In the genomic region with DNA sequence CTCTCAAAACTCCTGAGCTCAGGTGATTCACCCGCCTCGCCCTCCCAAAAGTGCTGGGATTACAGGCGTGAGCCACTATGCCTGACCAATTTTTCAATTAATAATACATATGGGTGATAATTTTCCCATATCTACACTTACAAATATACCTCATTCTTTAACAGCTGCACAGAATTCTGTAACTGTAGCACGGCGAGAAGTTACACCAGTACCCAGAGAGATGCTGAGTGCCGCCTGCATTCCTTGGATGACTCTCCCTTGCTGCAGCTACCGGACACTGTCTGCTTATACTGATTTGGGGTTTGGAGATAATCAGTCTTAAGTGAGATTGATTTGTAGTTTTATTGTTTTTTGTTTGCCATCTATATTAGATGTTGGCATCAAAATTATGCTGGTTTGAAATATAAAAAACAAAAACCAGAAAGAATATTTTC, we compare ENCODE assay signal across 12 cellular contexts. TPM values are rescaled to one million over a fixed set of nuclear protein-coding genes. Genes with fewer than 3 reads are reported as not detected.
A peak's percentile ranks its signal among the peaks of the same experiment; 100 is the strongest.
DNase-seq lines count a peak whose midpoint lies in the region; ATAC-seq and TF ChIP-seq lines count a peak whose summit lies in the region.
"Had no signal": no experiment of that assay in that cellular context is flagged by ENCODE, and none has a peak within 500 bp of the region (broad histone marks: within the 10 kb centered on the region; RNA-seq: fewer than 3 reads in every experiment).

No MANE protein-coding gene starts in this region.

- H3K14ac ChIP-seq in IMR-90 (replicated peaks; ENCODE audit: low read depth, low read length), result no peak overlapping the region

- H3K18ac ChIP-seq in IMR-90 (ENCODE audit: low read depth, low read length), result no peak overlapping the region

- ATAC-seq in GM21390 (IDR thresholded peaks at IDR 0.05; ENCODE audit: unreplicated experiment) (peak; percentile 20), IMR-90 (ENCODE audit: low read depth) (no peak), foreskin keratinocyte (peak; percentile 20), gastroesophageal sphincter (no peak)

- dilution Hi-C loops in IMR-90 (cut with HindIII; ENCODE audit: low sequenced_read_pairs, unreplicated experiment), result no loop called here

- TF ChIP-seq EP300 in transverse colon (IDR thresholded peaks at IDR 0.05; ENCODE audit: low read depth) (no peak), gastroesophageal sphincter (IDR thresholded peaks at IDR 0.05) (no peak)

- peak overlapping the region; percentile 100 for H3K4me3 ChIP-seq in DOHH2 (ENCODE audit: low read length)
- no peak overlapping the region for H3K4me3 ChIP-seq in IMR-90 (ENCODE audit: insufficient read depth, low read depth, low read length)
- no peak overlapping the region for H3K4me3 ChIP-seq in transverse colon
- peak overlapping the region in 1 of 2 donors; percentile 7 for H3K4me3 ChIP-seq in gastroesophageal sphincter
- H3K4me3 ChIP-seq in tibial artery, result no peak overlapping the region
- H3K4me3 ChIP-seq: colonic mucosa had no signal

- H3K4ac ChIP-seq in IMR-90 (ENCODE audit: low read depth, low read length), result no peak overlapping the region

- no peak overlapping the region for H3K9ac ChIP-seq in IMR-90 (ENCODE audit: low read depth, low read length)

- WGBS in IMR-90 (ENCODE audit: extremely low coverage in 2 of 2, insufficient read length in 1 of 2), 2 experiments, result no CpG with 5 or more reads among the region's 7 CpGs
- 64 to 96% methylated on average over 4 to 7 of the region's 7 CpGs for WGBS in transverse colon (ENCODE audit: low coverage in 1 of 2), 2 donors
- 81 to 100% methylated on average over 1 to 7 of the region's 7 CpGs for WGBS in gastroesophageal sphincter (ENCODE audit: low coverage in 1 of 2), 2 donors

- no peak for TF ChIP-seq RAD21 in IMR-90 (IDR thresholded peaks at IDR 0.05; ENCODE audit: low read length)

- H3K36me3 ChIP-seq in DOHH2 (ENCODE audit: control insufficient read depth, low read length) (peaks cover 94% of the 10 kb centered on the region), IMR-90 (ENCODE audit: control insufficient read depth, insufficient read depth, low read length) (peaks cover 3% of the 10 kb centered on the region), transverse colon (no peaks in the 10 kb centered on the region), gastroesophageal sphincter (peaks cover 0 to 3% of the 10 kb centered on the region in 2 donors), tibial artery (peaks cover 0 to 9% (median 0%) of the 10 kb centered on the region in 3 donors)
- H3K36me3 ChIP-seq: colonic mucosa had no signal

- no peak overlapping the region for H4K8ac ChIP-seq in IMR-90 (ENCODE audit: low read depth in 2 of 2, low read length in 2 of 2)

- H3K27me3 ChIP-seq in DOHH2 (ENCODE audit: control insufficient read depth, low read length), result no peaks in the 10 kb centered on the region
- H3K27me3 ChIP-seq in IMR-90 (ENCODE audit: control insufficient read depth, insufficient read depth, low read length), result no peaks in the 10 kb centered on the region
- H3K27me3 ChIP-seq in foreskin keratinocyte, result no peaks in the 10 kb centered on the region
- H3K27me3 ChIP-seq in transverse colon, result no peaks in the 10 kb centered on the region
- H3K27me3 ChIP-seq in gastroesophageal sphincter, result no peaks in the 10 kb centered on the region
- H3K27me3 ChIP-seq in tibial artery, result no peaks in the 10 kb centered on the region
- H3K27me3 ChIP-seq: colonic mucosa had no signal

- peaks cover 33% of the 10 kb centered on the region for H3F3A ChIP-seq in DOHH2 (ENCODE audit: control insufficient read depth, insufficient read depth)

- intact Hi-C loops in IMR-90 (cut with micrococcal nuclease) (loop anchor here (5.0 kb wide), 1 partner anchor 48 kb away; the partner anchor contains the start of gene AP1AR), transverse colon (cut with DNase I; ENCODE audit: low total_unique reads) (no loop called here), tibial artery (cut with DNase I; ENCODE audit: low total_unique reads) (no loop called here)

- no TSS peak for BruUV-seq in IMR-90 (replicated peaks; lab: Mats Ljungman, UMichigan)

- DNase-seq in IMR-90, result peak; percentile 13
- peak in 1 of 2 donors; percentile 26 for DNase-seq in foreskin keratinocyte
- no peak for DNase-seq in G401 (ENCODE audit: low spot score)
- no peak for DNase-seq in transverse colon
- no peak for DNase-seq in tibial artery
- DNase-seq: activated CD4-positive, alpha-beta T cell treated with anti-CD3 and anti-CD28 coated beads for 1 hour; colonic mucosa; NCI-H526; stimulated activated CD4-positive, alpha-beta T cell treated with anti-CD3 and anti-CD28 coated beads, Interleukin-15, amount 100 ng/mL, for 24 hours had no signal

- H4K91ac ChIP-seq in IMR-90 (ENCODE audit: insufficient read depth, low read depth, low read length), result no peak overlapping the region

- no peak overlapping the region for H2AFZ ChIP-seq in IMR-90 (replicated peaks; ENCODE audit: low read length, poor library complexity)

- no peak overlapping the region for H2BK20ac ChIP-seq in IMR-90 (ENCODE audit: low read depth, low read length)

- no peak overlapping the region for H2BK120ac ChIP-seq in IMR-90 (ENCODE audit: low read depth, low read length)

- no peak overlapping the region for H2BK15ac ChIP-seq in IMR-90 (ENCODE audit: low read depth, low read length)

- H3K56ac ChIP-seq in IMR-90 (ENCODE audit: extremely low read depth, insufficient read depth, low read length), result no peak overlapping the region

- H4K20me1 ChIP-seq in DOHH2 (ENCODE audit: control insufficient read depth, insufficient read depth, low read depth, low read length), result peaks cover 31% of the 10 kb centered on the region
- no peaks in the 10 kb centered on the region for H4K20me1 ChIP-seq in IMR-90 (ENCODE audit: insufficient read depth, low read length)

- no peak overlapping the region for H4K5ac ChIP-seq in IMR-90 (ENCODE audit: low read depth, low read length)

- H2BK5ac ChIP-seq in IMR-90 (ENCODE audit: low read depth, low read length, poor library complexity, severe bottlenecking), result no peak overlapping the region

- H3K4me1 ChIP-seq in DOHH2 (ENCODE audit: control insufficient read depth, low read length) (peaks cover 69% of the 10 kb centered on the region), IMR-90 (ENCODE audit: control insufficient read depth, insufficient read depth, low read length) (peaks cover 6% of the 10 kb centered on the region; the same call in 1 of the 2 replicates), foreskin keratinocyte (peaks cover 24% of the 10 kb centered on the region), transverse colon (peaks cover 3 to 25% (median 8%) of the 10 kb centered on the region in 4 donors), gastroesophageal sphincter (peaks cover 0 to 33% (median 0%) of the 10 kb centered on the region in 3 donors), tibial artery (peaks cover 0 to 24% (median 11%) of the 10 kb centered on the region in 4 donors)
- H3K4me1 ChIP-seq: colonic mucosa had no signal

- no peak for TF ChIP-seq CTCF in DOHH2 (IDR thresholded peaks at IDR 0.05; ENCODE audit: low read depth, low read length, poor library complexity, severe bottlenecking)
- TF ChIP-seq CTCF in IMR-90 (conservative IDR thresholded peaks at IDR 0.05; ENCODE audit: low read depth, low read length), result no peak
- TF ChIP-seq CTCF in foreskin keratinocyte (conservative IDR thresholded peaks at IDR 0.05), result no peak
- TF ChIP-seq CTCF in transverse colon (IDR thresholded peaks at IDR 0.05), result no peak
- no peak for TF ChIP-seq CTCF in gastroesophageal sphincter (IDR thresholded peaks at IDR 0.05)
- no peak for TF ChIP-seq CTCF in tibial artery (IDR thresholded peaks at IDR 0.05)

- H3K79me1 ChIP-seq in IMR-90 (ENCODE audit: low read depth in 1 of 2, low read length in 2 of 2), result peaks cover 6 to 32% of the 10 kb centered on the region in 2 experiments

- H3K27ac ChIP-seq in DOHH2 (ENCODE audit: low read depth, low read length), result peak overlapping the region; percentile 100
- H3K27ac ChIP-seq in IMR-90 (ENCODE audit: insufficient read depth, low read length), result no peak overlapping the region
- H3K27ac ChIP-seq in foreskin keratinocyte, result no peak overlapping the region
- H3K27ac ChIP-seq in transverse colon, result peak overlapping the region in 1 of 4 donors; percentile 31
- peak overlapping the region in 2 of 4 donors; percentile 13 to 38 for H3K27ac ChIP-seq in gastroesophageal sphincter
- no peak overlapping the region for H3K27ac ChIP-seq in tibial artery
- H3K27ac ChIP-seq: colonic mucosa had no signal

- H3K4me2 ChIP-seq in DOHH2 (ENCODE audit: low read length), result peak overlapping the region; percentile 87
- no peak overlapping the region for H3K4me2 ChIP-seq in IMR-90 (ENCODE audit: low read depth, low read length)

- CTCF ChIA-PET in IMR-90 (lab: Yijun Ruan, JAX), result interaction anchor here (0.7 kb wide), 1 partner anchor 13 kb away, joined by 3 read pairs; no protein-coding TSS in a partner anchor

- POLR2A ChIA-PET in IMR-90 (lab: Charles Lee; ENCODE audit: unreplicated experiment), result no interaction called here

- peaks cover 3% of the 10 kb centered on the region; the same call in 1 of the 2 replicates for H3K9me1 ChIP-seq in IMR-90 (ENCODE audit: insufficient read depth, low read length)

- peaks cover 100% of the 10 kb centered on the region for H3K79me2 ChIP-seq in DOHH2 (ENCODE audit: control insufficient read depth, low read length)

- H3K9me3 ChIP-seq in DOHH2 (ENCODE audit: control insufficient read depth, insufficient read depth, low read length), result peaks cover 18% of the 10 kb centered on the region
- H3K9me3 ChIP-seq in IMR-90 (ENCODE audit: control insufficient read depth, insufficient read depth, low read length), result no peaks in the 10 kb centered on the region
- no peaks in the 10 kb centered on the region for H3K9me3 ChIP-seq in transverse colon
- H3K9me3 ChIP-seq in gastroesophageal sphincter, result no peaks in the 10 kb centered on the region
- H3K9me3 ChIP-seq in tibial artery, result no peaks in the 10 kb centered on the region
- H3K9me3 ChIP-seq: colonic mucosa had no signal

- no peak for TF ChIP-seq POLR2A in IMR-90 (IDR thresholded peaks at IDR 0.05; ENCODE audit: low read depth, low read length)
- no peak for TF ChIP-seq POLR2A in transverse colon (IDR thresholded peaks at IDR 0.05)
- TF ChIP-seq POLR2A in gastroesophageal sphincter (IDR thresholded peaks at IDR 0.05), result no peak

- in situ Hi-C loops in IMR-90 (cut with MboI; ENCODE audit: low sequenced_read_pairs), result no loop called here
- in situ Hi-C loops in G401 (cut with HindIII; ENCODE audit: low sequenced_read_pairs), result no loop called here
- in situ Hi-C loops in transverse colon (cut with MboI; ENCODE audit: low pct_ligation_motif_present in 1 of 4, low pct_unique_long_range_greater_than_20kb in 1 of 4, low sequenced_read_pairs in 3 of 4), result loop anchor here in 1 of 4 donors (10.0 kb wide), 1 partner anchor 45 kb away; the partner anchor contains the start of gene AP1AR

- H2AK5ac ChIP-seq in IMR-90 (ENCODE audit: low read depth, low read length), result no peak overlapping the region

- H2AK9ac ChIP-seq in IMR-90 (replicated peaks; ENCODE audit: low read depth, low read length, poor library complexity), result no peak overlapping the region

- no peak overlapping the region for H3K23ac ChIP-seq in IMR-90 (ENCODE audit: low read depth, low read length)

- no peaks in the 10 kb centered on the region for H3K9me2 ChIP-seq in DOHH2 (replicated peaks; ENCODE audit: control insufficient read depth, low read length)

RNA-seq across cellular contexts. Expression of gene TIFA, which starts 5.8 kb away (rescaled TPM):
- total RNA-seq in IMR-90 (2012; rRNA removed), result 2.5 and 3.6 TPM in 2 replicates
- polyA plus RNA-seq in IMR-90 (2012; rRNA removed), result 2.5 and 3.7 TPM in 2 replicates
- polyA plus RNA-seq in IMR-90 (2012; cell fraction: cytosol; rRNA removed), result 0.55 and 0.65 TPM in 2 replicates
- 0.25 and 1.0 TPM in 2 replicates for polyA plus RNA-seq in IMR-90 (2012; cell fraction: nucleus; rRNA removed; ENCODE audit: low replicate concordance)
- total RNA-seq in foreskin keratinocyte, result 10.3 and 11.2 TPM in 2 replicates
- 6.1 and 7.8 TPM in 2 replicates for polyA plus RNA-seq in foreskin keratinocyte
- 0.62 and 7.0 TPM in 2 replicates for total RNA-seq in G401 (2014; rRNA removed; shearing (Covaris generic))
- 1 to 10 TPM in 2 of 4 donors, under 1 TPM in 2; 0.37 to 5.9 (median 1.0) TPM for total RNA-seq in transverse colon
- total RNA-seq in gastroesophageal sphincter, result 10 to 100 TPM in 2 of 4 donors, 1 to 10 TPM in 2; 5.1 to 17.1 (median 9.8) TPM

RNA-seq across cellular contexts. Expression of gene ALPK1, which starts 17.3 kb away (rescaled TPM):
- total RNA-seq in IMR-90 (2012; rRNA removed) (7.9 and 8.6 TPM in 2 replicates), foreskin keratinocyte (5.6 and 7.0 TPM in 2 replicates), transverse colon (10 to 100 TPM; 15.5 to 45.1 (median 27.4) TPM), gastroesophageal sphincter (10 to 100 TPM; 12.1 to 23.7 (median 16.3) TPM)
- polyA plus RNA-seq in IMR-90 (2012; rRNA removed) (2.8 and 3.3 TPM in 2 replicates), foreskin keratinocyte (2.4 and 2.7 TPM in 2 replicates)
- 0.93 and 1.1 TPM in 2 replicates for polyA plus RNA-seq in IMR-90 (2012; cell fraction: cytosol; rRNA removed)
- polyA plus RNA-seq in IMR-90 (2012; cell fraction: nucleus; rRNA removed; ENCODE audit: low replicate concordance), result 2.7 and 11.5 TPM in 2 replicates
- not detected in 2 replicates for total RNA-seq in G401 (2014; rRNA removed; shearing (Covaris generic))

RNA-seq across cellular contexts. Expression of gene AP1AR, which starts 48.3 kb away (rescaled TPM):
- total RNA-seq in IMR-90 (2012; rRNA removed) (4.7 and 8.3 TPM in 2 replicates), foreskin keratinocyte (13.4 and 15.7 TPM in 2 replicates), transverse colon (10 to 100 TPM in 3 of 4 donors, 1 to 10 TPM in 1; 9.8 to 41.8 (median 38.7) TPM), gastroesophageal sphincter (10 to 100 TPM; 11.9 to 23.7 (median 16.0) TPM)
- polyA plus RNA-seq in IMR-90 (2012; rRNA removed) (3.3 and 4.0 TPM in 2 replicates), foreskin keratinocyte (4.4 and 5.6 TPM in 2 replicates)
- polyA plus RNA-seq in IMR-90 (2012; cell fraction: cytosol; rRNA removed), result 3.6 and 3.8 TPM in 2 replicates
- 3.3 and 5.4 TPM in 2 replicates for polyA plus RNA-seq in IMR-90 (2012; cell fraction: nucleus; rRNA removed; ENCODE audit: low replicate concordance)
- 25.0 and 34.6 TPM in 2 replicates for total RNA-seq in G401 (2014; rRNA removed; shearing (Covaris generic))

Comparison
In these comparisons a context has a peak if more than half of its experiments do, and no peak if none do; other contexts are left out.
1. ATAC-seq: peak in GM21390 (single experiment) and foreskin keratinocyte (single experiment); none in IMR-90 (single experiment) and gastroesophageal sphincter (single experiment).